ENCODE assay signal across 8 cellular contexts in genomic region chr1:27604579-27605299, GRCh38. TPM values are rescaled to one million over a fixed set of nuclear protein-coding genes. Genes with fewer than 3 reads are reported as not detected.
DNase-seq lines count a peak whose midpoint lies in the region; ATAC-seq and TF ChIP-seq lines count a peak whose summit lies in the region.

No MANE protein-coding gene starts in this region.

- H3K27me3 ChIP-seq in SU-DHL-6 (ENCODE audit: low read length), result no peaks in the 10 kb centered on the region
- H3K27me3 ChIP-seq in skeletal muscle tissue (ENCODE audit: control insufficient read depth in 3 of 3, insufficient read depth in 3 of 3, low read length in 3 of 3), result no peaks in the 10 kb centered on the region

- H3K4me1 ChIP-seq in skeletal muscle tissue (ENCODE audit: control insufficient read depth in 3 of 3, insufficient read depth in 3 of 3, low read length in 3 of 3), result peaks cover 36 to 44% (median 43%) of the 10 kb centered on the region in 3 donors

- DNase-seq in NCI-H748 (lab: John Stamatoyannopoulos, UW; ENCODE audit: unreplicated experiment), result peak; percentile 27
- DNase-seq in NCI-H748 treated with DMSO at 0.1 percent for 48 hours (lab: John Stamatoyannopoulos, UW), result no peak
- no peak for DNase-seq in fibroblast of villous mesenchyme (ENCODE audit: low read depth)
- DNase-seq in kidney glomerular epithelial cell (lab: John Stamatoyannopoulos, UW), result no peak
- DNase-seq in middle frontal gyrus (ENCODE audit: extremely low spot score, low spot score), result no peak

- H3F3A ChIP-seq in SU-DHL-6 (ENCODE audit: insufficient read depth), result no peaks in the 10 kb centered on the region

- ATAC-seq in GM19351 (IDR thresholded peaks at IDR 0.05; ENCODE audit: unreplicated experiment), result no peak

- H3K79me2 ChIP-seq in SU-DHL-6 (ENCODE audit: insufficient read depth, low read length), result peaks cover 8% of the 10 kb centered on the region; the same call in 1 of the 2 replicates

- H3K9me2 ChIP-seq in SU-DHL-6 (replicated peaks; ENCODE audit: insufficient read depth, low read length), result no peaks in the 10 kb centered on the region

- H3K4me2 ChIP-seq in SU-DHL-6 (ENCODE audit: low read depth, low read length, poor library complexity, severe bottlenecking), result peak overlapping the region; percentile 75

- H3K9ac ChIP-seq in SU-DHL-6 (ENCODE audit: low read length) (0 out of 2 replicates have a peak overlapping the region, but pooled peaks have one; percentile 68), skeletal muscle tissue (ENCODE audit: low read depth in 1 of 3, low read length in 3 of 3) (peak overlapping the region in 2 of 3 donors; percentile 16 to 18)

- H3K36me3 ChIP-seq in SU-DHL-6 (ENCODE audit: low read length) (no peaks in the 10 kb centered on the region), skeletal muscle tissue (ENCODE audit: control insufficient read depth in 3 of 3, insufficient read depth in 3 of 3, low read length in 3 of 3) (peaks cover 0 to 3% (median 0%) of the 10 kb centered on the region in 3 donors)

- no peaks in the 10 kb centered on the region for H4K20me1 ChIP-seq in SU-DHL-6 (ENCODE audit: low read depth, low read length)

- peak overlapping the region; percentile 88 for H2AFZ ChIP-seq in SU-DHL-6 (ENCODE audit: low read depth, low read length, severe bottlenecking)

- H3K9me3 ChIP-seq in SU-DHL-6 (ENCODE audit: insufficient read depth, low read length) (no peaks in the 10 kb centered on the region), skeletal muscle tissue (ENCODE audit: control insufficient read depth in 3 of 3, low read length in 3 of 3) (no peaks in the 10 kb centered on the region)

- peak overlapping the region; percentile 71 for H3K4me3 ChIP-seq in SU-DHL-6 (ENCODE audit: insufficient read depth, low read length, poor library complexity, severe bottlenecking)
- peak overlapping the region; percentile 99 for H3K4me3 ChIP-seq in fibroblast of villous mesenchyme (ENCODE audit: low read depth, low read length)
- peak overlapping the region in 2 of 3 donors; percentile 65 to 88 for H3K4me3 ChIP-seq in skeletal muscle tissue (ENCODE audit: low read length in 3 of 3)

- H3K27ac ChIP-seq in SU-DHL-6 (ENCODE audit: low read depth, low read length) (no peak overlapping the region), skeletal muscle tissue (ENCODE audit: low read depth, low read length) (peak overlapping the region; percentile 86)

- no peak for TF ChIP-seq CTCF in SU-DHL-6 (IDR thresholded peaks at IDR 0.05; ENCODE audit: insufficient read depth, low read length, poor library complexity, severe bottlenecking)
- TF ChIP-seq CTCF in fibroblast of villous mesenchyme (IDR thresholded peaks at IDR 0.05; ENCODE audit: insufficient read depth, low read depth, low read length), result no peak

RNA-seq across cellular contexts. Expression of gene AHDC1, which starts 0.8 kb away (rescaled TPM):
- total RNA-seq in fibroblast of villous mesenchyme (17.1 and 22.5 TPM in 2 replicates), skeletal muscle tissue (19.8 TPM)

RNA-seq across cellular contexts. Expression of gene FGR, which starts 30.2 kb away (rescaled TPM):
- total RNA-seq in fibroblast of villous mesenchyme, result not detected in 2 replicates
- 2.6 TPM for total RNA-seq in skeletal muscle tissue
